27 cellular contexts compared by ENCODE assay signal in genomic region chr17:58640202-58640601, GRCh38. TPM values are rescaled to one million over a fixed set of nuclear protein-coding genes. Genes with fewer than 3 reads are reported as not detected.
DNase-seq lines count a peak whose midpoint lies in the region; ATAC-seq, FAIRE-seq and TF ChIP-seq lines count a peak whose summit lies in the region.
"Had no signal": no experiment of that assay in that cellular context is flagged by ENCODE, and none has a peak within 500 bp of the region (broad histone marks: within the 10 kb centered on the region; RNA-seq: fewer than 3 reads in every experiment).

No MANE protein-coding gene starts in this region.

- TF ChIP-seq RAD21 in liver (IDR thresholded peaks at IDR 0.05) (no peak), HepG2 (CRISPR knock-in tag; IDR thresholded peaks at IDR 0.05) (no peak)

- H3K9ac ChIP-seq in liver (ENCODE audit: low read depth in 1 of 2, low read length in 2 of 2) (no peak overlapping the region), HepG2 (ENCODE audit: insufficient read depth, low read depth, low read length) (no peak overlapping the region)
- H3K9ac ChIP-seq: BLaER1 treated with 17β-estradiol and CSF1 and Interleukin-3, amounts not matched to agents 10 nM and 100 nM; GM23248 had no signal

- H3K4me3 ChIP-seq in liver (ENCODE audit: low read depth in 1 of 3, low read length in 3 of 3) = no peak overlapping the region
- H3K4me3 ChIP-seq in HepG2 (replicated peaks in 1 of 3; ENCODE audit: insufficient read depth in 1 of 3, low read depth in 2 of 3, low read length in 3 of 3) = no peak overlapping the region
- H3K4me3 ChIP-seq in bronchial epithelial cell (ENCODE audit: low read depth, low read length) = no peak overlapping the region
- no peak overlapping the region for H3K4me3 ChIP-seq in fibroblast of villous mesenchyme (ENCODE audit: low read depth, low read length)
- H3K4me3 ChIP-seq: BLaER1 treated with 17β-estradiol and CSF1 and Interleukin-3, amounts not matched to agents 10 nM and 100 nM; GM12878; GM23248 had no signal

- H3K36me3 ChIP-seq in liver (ENCODE audit: control insufficient read depth in 4 of 4, insufficient read depth in 3 of 4, low read depth in 1 of 4, low read length in 3 of 4) = no peaks in the 10 kb centered on the region
- no peaks in the 10 kb centered on the region for H3K36me3 ChIP-seq in HepG2 (replicated peaks in 1 of 2; ENCODE audit: control insufficient read depth in 1 of 2, insufficient read depth in 2 of 2, low read length in 2 of 2)
- H3K36me3 ChIP-seq in bronchial epithelial cell (ENCODE audit: control insufficient read depth, insufficient read depth, low read length) = no peaks in the 10 kb centered on the region
- H3K36me3 ChIP-seq: BE2C; BLaER1 treated with 17β-estradiol and CSF1 and Interleukin-3, amounts not matched to agents 10 nM and 100 nM had no signal

- CTCF ChIA-PET in HepG2 (lab: Yijun Ruan, JAX; ENCODE audit: low intra/inter-chr PET ratio, low total read pairs) = no interaction called here

- H3K9me3 ChIP-seq in liver (ENCODE audit: control insufficient read depth in 4 of 4, low read length in 3 of 4) = no peaks in the 10 kb centered on the region
- no peaks in the 10 kb centered on the region for H3K9me3 ChIP-seq in HepG2 (ENCODE audit: low read length)
- H3K9me3 ChIP-seq: BE2C; BLaER1 treated with 17β-estradiol and CSF1 and Interleukin-3, amounts not matched to agents 10 nM and 100 nM had no signal

- BruUV-seq in HepG2 (replicated peaks; lab: Mats Ljungman, UMichigan) = no TSS peak

- TF ChIP-seq EP300 in HepG2 (IDR thresholded peaks at IDR 0.05; ENCODE audit: low read depth in 2 of 2, low read length in 2 of 2) (no peak), HepG2 (CRISPR knock-in tag; IDR thresholded peaks at IDR 0.05; ENCODE audit: borderline replicate concordance) (no peak)

- no peaks in the 10 kb centered on the region for H3K79me2 ChIP-seq in HepG2 (ENCODE audit: insufficient read depth, low read length)

- no peaks in the 10 kb centered on the region for H4K20me1 ChIP-seq in HepG2 (ENCODE audit: insufficient read depth, low read length)
- H4K20me1 ChIP-seq: BLaER1 treated with 17β-estradiol and CSF1 and Interleukin-3, amounts not matched to agents 10 nM and 100 nM had no signal

- DNase-seq in HepG2 (ENCODE audit: low spot score) = no peak
- DNase-seq in bronchial epithelial cell (ENCODE audit: low read depth) = peak; percentile 24
- DNase-seq in fibroblast of villous mesenchyme (ENCODE audit: low read depth) = peak; percentile 16
- DNase-seq in effector CD4-positive, alpha-beta T cell = no peak
- no peak for DNase-seq in inferior parietal cortex (ENCODE audit: extremely low spot score)
- no peak for DNase-seq in ACHN
- DNase-seq: AML-193; BE2C; CD4-positive, alpha-beta T cell; CD8-positive, alpha-beta memory T cell; DMS 273 treated with DMSO at 0.1 percent for 48 hours; DMS79; EL; GDM1; GM23248; H7; HCEC 1CT had no signal

- no peak for TF ChIP-seq POLR2A in HepG2 (IDR thresholded peaks at IDR 0.05; ENCODE audit: insufficient read depth in 1 of 2, low read depth in 2 of 2, low read length in 2 of 2)

- H3K27ac ChIP-seq in liver (ENCODE audit: low read depth in 1 of 2, low read length in 2 of 2) (no peak overlapping the region), HepG2 (ENCODE audit: extremely low read length, insufficient read depth, low read length) (no peak overlapping the region)
- H3K27ac ChIP-seq: 22Rv1; BLaER1 treated with 17β-estradiol and CSF1 and Interleukin-3, amounts not matched to agents 10 nM and 100 nM; GM23248 had no signal

- no peak for TF ChIP-seq CTCF in liver (IDR thresholded peaks at IDR 0.05; ENCODE audit: low read depth, low read length, missing input control)
- TF ChIP-seq CTCF in HepG2 (CRISPR knock-in tag; IDR thresholded peaks at IDR 0.05) = no peak
- no peak for TF ChIP-seq CTCF in bronchial epithelial cell (IDR thresholded peaks at IDR 0.05; ENCODE audit: insufficient read depth, low read length, severe bottlenecking)
- TF ChIP-seq CTCF in fibroblast of villous mesenchyme (IDR thresholded peaks at IDR 0.05; ENCODE audit: insufficient read depth, low read depth, low read length) = no peak

- H3K27me3 ChIP-seq in liver (ENCODE audit: control insufficient read depth in 4 of 4, insufficient read depth in 4 of 4, low read length in 3 of 4) = no peaks in the 10 kb centered on the region
- no peaks in the 10 kb centered on the region; a peak in 1 of 5 replicates for H3K27me3 ChIP-seq in HepG2 (ENCODE audit: control insufficient read depth in 1 of 2, insufficient read depth in 2 of 2, low read length in 2 of 2)
- H3K27me3 ChIP-seq in bronchial epithelial cell (ENCODE audit: control insufficient read depth, insufficient read depth, low read length) = no peaks in the 10 kb centered on the region
- H3K27me3 ChIP-seq: BE2C; BLaER1 treated with 17β-estradiol and CSF1 and Interleukin-3, amounts not matched to agents 10 nM and 100 nM had no signal

- intact Hi-C loops in HepG2 (cut with micrococcal nuclease; ENCODE audit: unreplicated experiment) = no loop called here

- 53% methylated on average over 4 of the region's 4 CpGs for WGBS in liver
- 4% methylated on average over 4 of the region's 4 CpGs for WGBS in HepG2 (ENCODE audit: low lambda C conversion rate)

- no peak overlapping the region for H3K4me2 ChIP-seq in HepG2 (ENCODE audit: low read depth, low read length)
- H3K4me2 ChIP-seq: BLaER1 treated with 17β-estradiol and CSF1 and Interleukin-3, amounts not matched to agents 10 nM and 100 nM had no signal

- FAIRE-seq in HepG2 (lab: Jason Lieb, UNC) = no peak
- FAIRE-seq in bronchial epithelial cell (lab: Jason Lieb, UNC) = no peak
- FAIRE-seq: A204.1, D721Med, GM12878, GM19239, H1 had no signal

- in situ Hi-C loops in HepG2 (cut with HindIII; ENCODE audit: extremely low pct_ligation_motif_present, low pct_unique_long_range_greater_than_20kb) = no loop called here
- in situ Hi-C loops in ACHN (cut with HindIII; ENCODE audit: low pct_ligation_motif_present, low pct_unique_long_range_greater_than_20kb, low sequenced_read_pairs) = no loop called here

- POLR2A ChIA-PET in HepG2 (lab: Yijun Ruan, JAX) = interaction anchor here (1.0 to 2.5 kb wide), 3 partner anchors 8 to 18 kb away, joined by 4 to 21 read pairs (median 7); no protein-coding TSS in a partner anchor

- ATAC-seq in HepG2 (no peak), HG02642 (IDR thresholded peaks at IDR 0.05; ENCODE audit: poor library complexity, unreplicated experiment) (no peak)
- ATAC-seq: GM12878 had no signal

- H3K4me1 ChIP-seq in liver (ENCODE audit: control insufficient read depth in 4 of 4, insufficient read depth in 4 of 4, low read length in 3 of 4) = peaks cover 2 to 9% (median 5%) of the 10 kb centered on the region in 4 donors
- H3K4me1 ChIP-seq in HepG2 (ENCODE audit: insufficient read depth, low read length) = peaks cover 11% of the 10 kb centered on the region
- H3K4me1 ChIP-seq: BE2C had no signal

- no peak overlapping the region for H2AFZ ChIP-seq in HepG2 (ENCODE audit: low read length)
- H2AFZ ChIP-seq: GM23248 had no signal

RNA-seq across cellular contexts. Expression of gene TEX14, which starts 51.6 kb away (rescaled TPM):
- total RNA-seq in liver = under 1 TPM; 0.14 to 0.17 TPM
- polyA plus RNA-seq in liver = under 1 TPM; 0.01 to 0.13 TPM
- 0.07 TPM in 1 of 2 replicates, not detected in the other for total RNA-seq in HepG2 (2016; rRNA removed; fragmentation: Illumina TruSeq; extraction: Trizol)
- not detected in 2 replicates for total RNA-seq in HepG2 (2016; cell fraction: cytosol; rRNA removed; fragmentation: Illumina TruSeq; extraction: Trizol; ENCODE audit: low read depth)
- not detected in 2 replicates for total RNA-seq in HepG2 (2016; cell fraction: insoluble cytoplasmic fraction; rRNA removed; fragmentation: Illumina TruSeq; extraction: Trizol)
- not detected in 2 replicates for total RNA-seq in HepG2 (2016; cell fraction: membrane; rRNA removed; fragmentation: Illumina TruSeq; extraction: Trizol)
- 0.06 TPM in 1 of 2 replicates, not detected in the other for total RNA-seq in HepG2 (2016; cell fraction: nucleus; rRNA removed; fragmentation: Illumina TruSeq; extraction: Trizol)
- polyA plus RNA-seq in HepG2 (2011; rRNA removed) = 0.03 and 0.04 TPM in 2 replicates
- polyA plus RNA-seq in HepG2 (2011; cell fraction: cytosol; rRNA removed) = 0.01 and 0.03 TPM in 2 replicates
- polyA plus RNA-seq in HepG2 (2011; cell fraction: nucleus; rRNA removed) = 0.09 and 0.11 TPM in 2 replicates
- 0.08 TPM in 1 of 2 replicates, not detected in the other for polyA plus RNA-seq in HepG2 (2012)
- polyA plus RNA-seq in HepG2 (2016; cell fraction: cytosol; fragmentation: Illumina TruSeq; extraction: Trizol; ENCODE audit: low read depth) = not detected in 2 replicates
- not detected in 2 replicates for polyA plus RNA-seq in HepG2 (2016; cell fraction: insoluble cytoplasmic fraction; fragmentation: Illumina TruSeq; extraction: Trizol; ENCODE audit: low read depth)
- not detected in 2 replicates for polyA plus RNA-seq in HepG2 (2016; cell fraction: membrane; fragmentation: Illumina TruSeq; extraction: Trizol; ENCODE audit: low read depth)
- polyA plus RNA-seq in HepG2 (2016; cell fraction: nucleus; fragmentation: Illumina TruSeq; extraction: Trizol; ENCODE audit: insufficient read depth, low read depth) = not detected in 2 replicates
- 0.02 and 0.04 TPM in 2 replicates for polyA minus RNA-seq in HepG2 (2011; rRNA and poly(A)+ RNA removed; ENCODE audit: low replicate concordance)
- not detected in 2 replicates for polyA minus RNA-seq in HepG2 (2011; cell fraction: cytosol; rRNA and poly(A)+ RNA removed)
- 0.12 and 0.26 TPM in 2 replicates for polyA minus RNA-seq in HepG2 (2011; cell fraction: nucleus; rRNA and poly(A)+ RNA removed)
- under 0.01 TPM in 1 of 2 replicates, not detected in the other for total RNA-seq in bronchial epithelial cell
- total RNA-seq in fibroblast of villous mesenchyme = under 0.01 and 0.43 TPM in 2 replicates
- total RNA-seq: GM23248 had no signal
- polyA plus RNA-seq: CD14-positive monocyte; CD8-positive, alpha-beta memory T cell had no signal

RNA-seq across cellular contexts. Expression of gene RAD51C, which starts 52.2 kb away (rescaled TPM):
- 10 to 100 TPM in 1 of 2 donors, 1 to 10 TPM in 1; 8.8 to 22.2 TPM for total RNA-seq in liver
- polyA plus RNA-seq in liver = 10 to 100 TPM in 1 of 2 donors, 1 to 10 TPM in 1; 6.9 to 16.2 TPM
- total RNA-seq in HepG2 (2016; rRNA removed; fragmentation: Illumina TruSeq; extraction: Trizol) = 106 and 151 TPM in 2 replicates
- 50.0 and 53.5 TPM in 2 replicates for total RNA-seq in HepG2 (2016; cell fraction: cytosol; rRNA removed; fragmentation: Illumina TruSeq; extraction: Trizol; ENCODE audit: low read depth)
- 110 and 163 TPM in 2 replicates for total RNA-seq in HepG2 (2016; cell fraction: insoluble cytoplasmic fraction; rRNA removed; fragmentation: Illumina TruSeq; extraction: Trizol)
- total RNA-seq in HepG2 (2016; cell fraction: membrane; rRNA removed; fragmentation: Illumina TruSeq; extraction: Trizol) = 68.8 and 79.6 TPM in 2 replicates
- 50.4 and 54.3 TPM in 2 replicates for total RNA-seq in HepG2 (2016; cell fraction: nucleus; rRNA removed; fragmentation: Illumina TruSeq; extraction: Trizol)
- 27.3 and 38.5 TPM in 2 replicates for polyA plus RNA-seq in HepG2 (2011; rRNA removed)
- 23.1 and 25.8 TPM in 2 replicates for polyA plus RNA-seq in HepG2 (2011; cell fraction: cytosol; rRNA removed)
- polyA plus RNA-seq in HepG2 (2011; cell fraction: nucleus; rRNA removed) = 8.0 and 12.1 TPM in 2 replicates
- polyA plus RNA-seq in HepG2 (2012) = 34.0 and 48.5 TPM in 2 replicates
- 57.5 and 61.7 TPM in 2 replicates for polyA plus RNA-seq in HepG2 (2016; cell fraction: cytosol; fragmentation: Illumina TruSeq; extraction: Trizol; ENCODE audit: low read depth)
- 139 and 168 TPM in 2 replicates for polyA plus RNA-seq in HepG2 (2016; cell fraction: insoluble cytoplasmic fraction; fragmentation: Illumina TruSeq; extraction: Trizol; ENCODE audit: low read depth)
- polyA plus RNA-seq in HepG2 (2016; cell fraction: membrane; fragmentation: Illumina TruSeq; extraction: Trizol; ENCODE audit: low read depth) = 63.2 and 65.8 TPM in 2 replicates
- 70.5 and 75.0 TPM in 2 replicates for polyA plus RNA-seq in HepG2 (2016; cell fraction: nucleus; fragmentation: Illumina TruSeq; extraction: Trizol; ENCODE audit: insufficient read depth, low read depth)
- polyA minus RNA-seq in HepG2 (2011; rRNA and poly(A)+ RNA removed; ENCODE audit: low replicate concordance) = 6.8 and 14.3 TPM in 2 replicates
- polyA minus RNA-seq in HepG2 (2011; cell fraction: cytosol; rRNA and poly(A)+ RNA removed) = 7.0 and 7.6 TPM in 2 replicates
- polyA minus RNA-seq in HepG2 (2011; cell fraction: nucleus; rRNA and poly(A)+ RNA removed) = 19.2 and 27.5 TPM in 2 replicates
- 17.6 and 34.4 TPM in 2 replicates for total RNA-seq in bronchial epithelial cell
- total RNA-seq in fibroblast of villous mesenchyme = 16.1 and 25.9 TPM in 2 replicates

Comparison
In these comparisons a context has a peak if more than half of its experiments do, and no peak if none do; other contexts are left out.
1. DNase-seq: peak in bronchial epithelial cell (single experiment) and fibroblast of villous mesenchyme (single experiment); none in HepG2 (single experiment), effector CD4-positive, alpha-beta T cell (single experiment), inferior parietal cortex (single experiment) and ACHN (single experiment).